1 cellular context compared by ENCODE assay signal in the genomic region with DNA sequence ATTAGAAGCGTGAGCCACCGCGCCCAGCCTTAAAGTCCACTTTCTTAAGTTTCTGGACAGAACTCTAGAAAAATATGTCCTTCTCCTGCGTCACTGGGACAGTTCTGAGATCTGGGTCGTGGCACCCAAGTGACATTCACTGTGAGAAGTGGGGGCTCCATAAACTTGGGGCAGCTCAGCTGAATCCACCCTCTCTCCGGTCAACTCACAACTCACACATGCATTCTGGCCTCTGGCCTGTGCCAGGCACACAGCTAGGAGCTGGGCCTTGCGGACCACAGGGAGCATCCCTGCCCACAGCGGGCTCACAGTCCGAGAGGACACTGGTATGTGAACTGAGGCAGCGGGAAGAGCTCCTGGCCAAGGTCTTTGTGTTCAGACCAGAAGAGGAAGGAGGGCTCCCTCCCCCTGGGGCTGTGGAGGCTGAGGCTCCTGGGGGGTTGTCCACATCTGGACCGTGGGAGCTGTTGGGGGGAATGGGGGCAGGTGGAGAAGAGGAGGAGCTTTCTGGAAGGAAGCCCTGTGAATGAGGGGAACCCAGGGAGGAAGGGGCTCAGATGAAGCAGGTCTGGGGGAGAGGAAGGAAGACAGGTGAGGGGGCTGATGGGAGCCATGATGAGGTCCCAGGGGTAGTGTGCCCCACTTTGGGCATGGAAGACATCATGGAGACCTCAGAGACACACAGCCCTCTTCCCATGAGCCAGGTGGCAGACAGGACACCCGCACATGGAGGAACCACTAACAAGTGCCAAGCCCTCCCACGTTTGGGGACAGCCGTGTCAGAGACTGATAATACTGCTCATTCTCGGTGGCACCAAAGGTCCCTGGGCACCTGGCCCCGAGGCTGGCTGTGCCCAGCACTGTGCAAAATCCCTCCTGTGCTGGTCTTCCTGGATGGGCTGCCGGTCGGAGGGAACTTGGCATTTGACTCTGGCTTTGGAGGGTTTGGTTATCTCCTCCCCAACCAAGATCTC.
TF ChIP-seq lines count a peak whose summit lies in the region.

No MANE protein-coding gene starts in this region.

TF ChIP-seq in H1, 55 proteins besides CTCF, POLR2A, EP300 and RAD21:
- TF ChIP-seq EZH2 (IDR thresholded peaks at IDR 0.05; ENCODE audit: low read depth, low read length, severe bottlenecking), result no peak
- no peak for TF ChIP-seq KDM4A (IDR thresholded peaks at IDR 0.05; ENCODE audit: low read depth, low read length, severe bottlenecking)
- TF ChIP-seq, protein P1, sequence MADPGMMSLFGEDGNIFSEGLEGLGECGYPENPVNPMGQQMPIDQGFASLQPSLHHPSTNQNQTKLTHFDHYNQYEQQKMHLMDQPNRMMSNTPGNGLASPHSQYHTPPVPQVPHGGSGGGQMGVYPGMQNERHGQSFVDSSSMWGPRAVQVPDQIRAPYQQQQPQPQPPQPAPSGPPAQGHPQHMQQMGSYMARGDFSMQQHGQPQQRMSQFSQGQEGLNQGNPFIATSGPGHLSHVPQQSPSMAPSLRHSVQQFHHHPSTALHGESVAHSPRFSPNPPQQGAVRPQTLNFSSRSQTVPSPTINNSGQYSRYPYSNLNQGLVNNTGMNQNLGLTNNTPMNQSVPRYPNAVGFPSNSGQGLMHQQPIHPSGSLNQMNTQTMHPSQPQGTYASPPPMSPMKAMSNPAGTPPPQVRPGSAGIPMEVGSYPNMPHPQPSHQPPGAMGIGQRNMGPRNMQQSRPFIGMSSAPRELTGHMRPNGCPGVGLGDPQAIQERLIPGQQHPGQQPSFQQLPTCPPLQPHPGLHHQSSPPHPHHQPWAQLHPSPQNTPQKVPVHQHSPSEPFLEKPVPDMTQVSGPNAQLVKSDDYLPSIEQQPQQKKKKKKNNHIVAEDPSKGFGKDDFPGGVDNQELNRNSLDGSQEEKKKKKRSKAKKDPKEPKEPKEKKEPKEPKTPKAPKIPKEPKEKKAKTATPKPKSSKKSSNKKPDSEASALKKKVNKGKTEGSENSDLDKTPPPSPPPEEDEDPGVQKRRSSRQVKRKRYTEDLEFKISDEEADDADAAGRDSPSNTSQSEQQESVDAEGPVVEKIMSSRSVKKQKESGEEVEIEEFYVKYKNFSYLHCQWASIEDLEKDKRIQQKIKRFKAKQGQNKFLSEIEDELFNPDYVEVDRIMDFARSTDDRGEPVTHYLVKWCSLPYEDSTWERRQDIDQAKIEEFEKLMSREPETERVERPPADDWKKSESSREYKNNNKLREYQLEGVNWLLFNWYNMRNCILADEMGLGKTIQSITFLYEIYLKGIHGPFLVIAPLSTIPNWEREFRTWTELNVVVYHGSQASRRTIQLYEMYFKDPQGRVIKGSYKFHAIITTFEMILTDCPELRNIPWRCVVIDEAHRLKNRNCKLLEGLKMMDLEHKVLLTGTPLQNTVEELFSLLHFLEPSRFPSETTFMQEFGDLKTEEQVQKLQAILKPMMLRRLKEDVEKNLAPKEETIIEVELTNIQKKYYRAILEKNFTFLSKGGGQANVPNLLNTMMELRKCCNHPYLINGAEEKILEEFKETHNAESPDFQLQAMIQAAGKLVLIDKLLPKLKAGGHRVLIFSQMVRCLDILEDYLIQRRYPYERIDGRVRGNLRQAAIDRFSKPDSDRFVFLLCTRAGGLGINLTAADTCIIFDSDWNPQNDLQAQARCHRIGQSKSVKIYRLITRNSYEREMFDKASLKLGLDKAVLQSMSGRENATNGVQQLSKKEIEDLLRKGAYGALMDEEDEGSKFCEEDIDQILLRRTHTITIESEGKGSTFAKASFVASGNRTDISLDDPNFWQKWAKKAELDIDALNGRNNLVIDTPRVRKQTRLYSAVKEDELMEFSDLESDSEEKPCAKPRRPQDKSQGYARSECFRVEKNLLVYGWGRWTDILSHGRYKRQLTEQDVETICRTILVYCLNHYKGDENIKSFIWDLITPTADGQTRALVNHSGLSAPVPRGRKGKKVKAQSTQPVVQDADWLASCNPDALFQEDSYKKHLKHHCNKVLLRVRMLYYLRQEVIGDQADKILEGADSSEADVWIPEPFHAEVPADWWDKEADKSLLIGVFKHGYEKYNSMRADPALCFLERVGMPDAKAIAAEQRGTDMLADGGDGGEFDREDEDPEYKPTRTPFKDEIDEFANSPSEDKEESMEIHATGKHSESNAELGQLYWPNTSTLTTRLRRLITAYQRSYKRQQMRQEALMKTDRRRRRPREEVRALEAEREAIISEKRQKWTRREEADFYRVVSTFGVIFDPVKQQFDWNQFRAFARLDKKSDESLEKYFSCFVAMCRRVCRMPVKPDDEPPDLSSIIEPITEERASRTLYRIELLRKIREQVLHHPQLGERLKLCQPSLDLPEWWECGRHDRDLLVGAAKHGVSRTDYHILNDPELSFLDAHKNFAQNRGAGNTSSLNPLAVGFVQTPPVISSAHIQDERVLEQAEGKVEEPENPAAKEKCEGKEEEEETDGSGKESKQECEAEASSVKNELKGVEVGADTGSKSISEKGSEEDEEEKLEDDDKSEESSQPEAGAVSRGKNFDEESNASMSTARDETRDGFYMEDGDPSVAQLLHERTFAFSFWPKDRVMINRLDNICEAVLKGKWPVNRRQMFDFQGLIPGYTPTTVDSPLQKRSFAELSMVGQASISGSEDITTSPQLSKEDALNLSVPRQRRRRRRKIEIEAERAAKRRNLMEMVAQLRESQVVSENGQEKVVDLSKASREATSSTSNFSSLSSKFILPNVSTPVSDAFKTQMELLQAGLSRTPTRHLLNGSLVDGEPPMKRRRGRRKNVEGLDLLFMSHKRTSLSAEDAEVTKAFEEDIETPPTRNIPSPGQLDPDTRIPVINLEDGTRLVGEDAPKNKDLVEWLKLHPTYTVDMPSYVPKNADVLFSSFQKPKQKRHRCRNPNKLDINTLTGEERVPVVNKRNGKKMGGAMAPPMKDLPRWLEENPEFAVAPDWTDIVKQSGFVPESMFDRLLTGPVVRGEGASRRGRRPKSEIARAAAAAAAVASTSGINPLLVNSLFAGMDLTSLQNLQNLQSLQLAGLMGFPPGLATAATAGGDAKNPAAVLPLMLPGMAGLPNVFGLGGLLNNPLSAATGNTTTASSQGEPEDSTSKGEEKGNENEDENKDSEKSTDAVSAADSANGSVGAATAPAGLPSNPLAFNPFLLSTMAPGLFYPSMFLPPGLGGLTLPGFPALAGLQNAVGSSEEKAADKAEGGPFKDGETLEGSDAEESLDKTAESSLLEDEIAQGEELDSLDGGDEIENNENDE (IDR thresholded peaks at IDR 0.05; ENCODE audit: insufficient replicate concordance, low read length), result no peak
- no peak for TF ChIP-seq TAF7 (optimal IDR thresholded peaks at IDR 0.05; ENCODE audit: borderline replicate concordance, low read depth, low read length)
- TF ChIP-seq CEBPB (IDR thresholded peaks at IDR 0.05; ENCODE audit: low read depth, low read length), result no peak
- TF ChIP-seq ZNF274 (IDR thresholded peaks at IDR 0.05; ENCODE audit: borderline replicate concordance, extremely low read depth, low read length), result no peak
- no peak for TF ChIP-seq SP1 (IDR thresholded peaks at IDR 0.05; ENCODE audit: low read depth, low read length)
- no peak for TF ChIP-seq BRCA1 (IDR thresholded peaks at IDR 0.05; ENCODE audit: low read depth, low read length)
- TF ChIP-seq FOSL1 (IDR thresholded peaks at IDR 0.05; ENCODE audit: insufficient read depth, low read depth, low read length), result no peak
- TF ChIP-seq, protein P2, sequence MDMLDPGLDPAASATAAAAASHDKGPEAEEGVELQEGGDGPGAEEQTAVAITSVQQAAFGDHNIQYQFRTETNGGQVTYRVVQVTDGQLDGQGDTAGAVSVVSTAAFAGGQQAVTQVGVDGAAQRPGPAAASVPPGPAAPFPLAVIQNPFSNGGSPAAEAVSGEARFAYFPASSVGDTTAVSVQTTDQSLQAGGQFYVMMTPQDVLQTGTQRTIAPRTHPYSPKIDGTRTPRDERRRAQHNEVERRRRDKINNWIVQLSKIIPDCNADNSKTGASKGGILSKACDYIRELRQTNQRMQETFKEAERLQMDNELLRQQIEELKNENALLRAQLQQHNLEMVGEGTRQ (IDR thresholded peaks at IDR 0.05; ENCODE audit: low read length), result no peak
- no peak for TF ChIP-seq POLR2AphosphoS5 (IDR thresholded peaks at IDR 0.05; ENCODE audit: low read depth, low read length)
- no peak for TF ChIP-seq RFX5 (IDR thresholded peaks at IDR 0.05; ENCODE audit: borderline replicate concordance, low read depth, low read length)
- no peak for TF ChIP-seq SIX5 (IDR thresholded peaks at IDR 0.05; ENCODE audit: low read depth, low read length)
- no peak for TF ChIP-seq GABPA (IDR thresholded peaks at IDR 0.05; ENCODE audit: borderline replicate concordance, insufficient read depth, low read length)
- TF ChIP-seq, protein P3, sequence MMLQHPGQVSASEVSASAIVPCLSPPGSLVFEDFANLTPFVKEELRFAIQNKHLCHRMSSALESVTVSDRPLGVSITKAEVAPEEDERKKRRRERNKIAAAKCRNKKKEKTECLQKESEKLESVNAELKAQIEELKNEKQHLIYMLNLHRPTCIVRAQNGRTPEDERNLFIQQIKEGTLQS (IDR thresholded peaks at IDR 0.05; ENCODE audit: insufficient read depth, low read depth, low read length), result no peak
- no peak for TF ChIP-seq CBX8 (IDR thresholded peaks at IDR 0.05; ENCODE audit: borderline replicate concordance, low read depth, low read length)
- TF ChIP-seq, protein P4, sequence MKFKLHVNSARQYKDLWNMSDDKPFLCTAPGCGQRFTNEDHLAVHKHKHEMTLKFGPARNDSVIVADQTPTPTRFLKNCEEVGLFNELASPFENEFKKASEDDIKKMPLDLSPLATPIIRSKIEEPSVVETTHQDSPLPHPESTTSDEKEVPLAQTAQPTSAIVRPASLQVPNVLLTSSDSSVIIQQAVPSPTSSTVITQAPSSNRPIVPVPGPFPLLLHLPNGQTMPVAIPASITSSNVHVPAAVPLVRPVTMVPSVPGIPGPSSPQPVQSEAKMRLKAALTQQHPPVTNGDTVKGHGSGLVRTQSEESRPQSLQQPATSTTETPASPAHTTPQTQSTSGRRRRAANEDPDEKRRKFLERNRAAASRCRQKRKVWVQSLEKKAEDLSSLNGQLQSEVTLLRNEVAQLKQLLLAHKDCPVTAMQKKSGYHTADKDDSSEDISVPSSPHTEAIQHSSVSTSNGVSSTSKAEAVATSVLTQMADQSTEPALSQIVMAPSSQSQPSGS (IDR thresholded peaks at IDR 0.05; ENCODE audit: low read length), result no peak
- TF ChIP-seq KDM1A (IDR thresholded peaks at IDR 0.05; ENCODE audit: borderline replicate concordance, low read length), result no peak
